21 cellular contexts compared by ENCODE assay signal in genomic region chr12:27493260-27493935, GRCh38. TPM values are rescaled to one million over a fixed set of nuclear protein-coding genes. Genes with fewer than 3 reads are reported as not detected.
DNase-seq lines count a peak whose midpoint lies in the region; ATAC-seq lines count a peak whose summit lies in the region.
"Had no signal": no experiment of that assay in that cellular context is flagged by ENCODE, and none has a peak within 500 bp of the region (broad histone marks: within the 10 kb centered on the region; RNA-seq: fewer than 3 reads in every experiment).

No MANE protein-coding gene starts in this region.

- ATAC-seq in HG03025 (IDR thresholded peaks at IDR 0.05; ENCODE audit: low FRiP score, unreplicated experiment) = no peak
- ATAC-seq in GM19455 (IDR thresholded peaks at IDR 0.05; ENCODE audit: unreplicated experiment) = no peak
- ATAC-seq: heart right ventricle, psoas muscle had no signal

- peak; percentile 63 for DNase-seq in DMS53 (lab: John Stamatoyannopoulos, UW)
- DNase-seq in HT1080 (ENCODE audit: low read depth) = peak; percentile 52
- DNase-seq in RKO (ENCODE audit: low spot score) = peak; percentile 9
- DNase-seq in kidney tubule cell (ENCODE audit: low spot score) = peak; percentile 80
- DNase-seq in cardiac septum (ENCODE audit: low spot score) = no peak
- DNase-seq: activated CD4-positive, CD25-positive, alpha-beta regulatory T cell; activated CD8-positive, alpha-beta memory T cell treated with anti-CD3 and anti-CD28 coated beads for 24 hours; central memory CD4-positive, alpha-beta T cell; effector memory CD4-positive, alpha-beta T cell; GOT3; heart right ventricle; midbrain; MM.1S; NCI-H2081 treated with DMSO at 0.1 percent for 48 hours; psoas muscle had no signal

- intact Hi-C loops in cardiac septum (cut with DNase I) = no loop called here

RNA-seq across cellular contexts. Expression of gene PPFIBP1, which starts 30.6 kb away (rescaled TPM):
- 86.7 and 105 TPM in 2 replicates for total RNA-seq in HT1080 (2014; rRNA removed; shearing (Covaris generic))
- 106 and 155 TPM in 2 replicates for polyA plus RNA-seq in HT1080 (2015; cell fraction: cytosol; rRNA removed)
- polyA plus RNA-seq in HT1080 (2015; cell fraction: nucleus; rRNA removed) = 351 and 401 TPM in 2 replicates
- 219 TPM for total RNA-seq in cardiac septum

RNA-seq across cellular contexts. Expression of gene SMCO2, which starts 46.9 kb away (rescaled TPM):
- total RNA-seq in HT1080 (2014; rRNA removed; shearing (Covaris generic)) = 0.35 and 0.37 TPM in 2 replicates
- polyA plus RNA-seq in HT1080 (2015; cell fraction: cytosol; rRNA removed) = 0.45 TPM in 1 of 2 replicates, not detected in the other
- polyA plus RNA-seq in HT1080 (2015; cell fraction: nucleus; rRNA removed) = 2.9 and 3.3 TPM in 2 replicates
- total RNA-seq in cardiac septum = 0.38 TPM
- total RNA-seq: B cell, HT-29, neural crest cell, psoas muscle, thoracic aorta had no signal
- polyA plus RNA-seq: psoas muscle had no signal
